ENCODE assay signal across 20 cellular contexts in the genomic region with DNA sequence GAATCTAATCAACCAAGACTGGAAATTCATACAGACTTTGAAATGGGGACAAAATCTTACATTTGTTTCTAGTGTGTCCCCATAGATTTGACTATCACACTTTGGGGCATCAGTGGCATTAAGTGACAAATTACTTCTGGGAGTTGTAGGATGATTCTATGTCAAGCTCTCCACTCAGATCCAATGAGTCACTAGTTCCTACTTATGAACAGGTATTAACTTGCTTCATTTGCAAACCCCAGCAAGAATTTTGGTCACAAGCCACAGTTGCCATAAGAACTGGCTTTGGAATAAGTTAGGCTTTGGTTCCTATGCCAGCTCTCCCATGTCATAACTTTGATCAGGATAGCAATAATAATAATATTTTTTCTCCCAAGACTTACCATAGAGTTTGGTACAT.
"Had no signal": no experiment of that assay in that cellular context is flagged by ENCODE, and none has a peak within 500 bp of the region (broad histone marks: within the 10 kb centered on the region; RNA-seq: fewer than 3 reads in every experiment).

No MANE protein-coding gene starts in this region.

- H3K27ac ChIP-seq: hepatocyte, left ventricle myocardium inferior, parathyroid adenoma, tibial nerve, vagina, WERI-Rb-1 had no signal

- H2AFZ ChIP-seq: hepatocyte, parathyroid adenoma had no signal

- H3K4me3 ChIP-seq: hepatocyte, left ventricle myocardium inferior, mucosa of descending colon, tibial nerve, vagina had no signal

- H3K36me3 ChIP-seq: left ventricle myocardium inferior, tibial nerve, vagina, WERI-Rb-1 had no signal

- DNase-seq: activated CD4-positive, alpha-beta memory T cell treated with anti-CD3 and anti-CD28 coated beads, Interleukin-2, amount 10 ng/mL, durations not matched to agents 7 days and 5 days; activated CD4-positive, alpha-beta T cell treated with anti-CD3 and anti-CD28 coated beads for 36 hours; activated gamma-delta T cell; activated T-cell treated with anti-CD3 and anti-CD28 coated beads, Interleukin-2, amount 50 U/mL, for 4 hours; dermis blood vessel endothelial cell; endodermal cell; kidney; left ventricle myocardium inferior; mucosa of descending colon; naive thymus-derived CD4-positive, alpha-beta T cell; retina; stimulated activated CD4-positive, alpha-beta T cell treated with anti-CD3 and anti-CD28 coated beads, Interleukin-2, amount 100 ng/mL, for 48 hours; WERI-Rb-1 had no signal

- H3K4me1 Mint-ChIP-seq: stimulated activated memory B cell treated with anti-CD40 and anti-IgM and Interleukin-4, amounts not matched to agents 10 μg/mL and 1 μg/mL and 100 μg/mL, for 72 hours had no signal

- H3K9ac ChIP-seq: parathyroid adenoma had no signal

- H3K4me2 ChIP-seq: hepatocyte had no signal

- H3K36me3 Mint-ChIP-seq: activated naive CD8-positive, alpha-beta T cell; memory B cell; naive thymus-derived CD4-positive, alpha-beta T cell; stimulated activated memory B cell treated with anti-CD40 and anti-IgM and Interleukin-4, amounts not matched to agents 10 μg/mL and 1 μg/mL and 100 μg/mL, for 72 hours had no signal

- H3K79me2 ChIP-seq: hepatocyte, parathyroid adenoma had no signal

- H3K27ac Mint-ChIP-seq: activated CD4-positive, alpha-beta memory T cell treated with anti-CD3 and anti-CD28 coated beads, Interleukin-2, amount 10 ng/mL, durations not matched to agents 7 days and 5 days; activated CD4-positive, alpha-beta T cell treated with anti-CD3 and anti-CD28 coated beads for 36 hours; endodermal cell; memory B cell; naive thymus-derived CD4-positive, alpha-beta T cell; stimulated activated memory B cell treated with anti-CD40 and anti-IgM and Interleukin-4, amounts not matched to agents 10 μg/mL and 1 μg/mL and 100 μg/mL, for 72 hours had no signal

- H3K4me3 Mint-ChIP-seq: activated CD4-positive, alpha-beta memory T cell treated with anti-CD3 and anti-CD28 coated beads, Interleukin-2, amount 10 ng/mL, durations not matched to agents 7 days and 5 days; activated CD4-positive, alpha-beta T cell treated with anti-CD3 and anti-CD28 coated beads for 36 hours; activated naive CD8-positive, alpha-beta T cell; activated T-cell treated with anti-CD3 and anti-CD28 coated beads, Interleukin-2, amount 50 U/mL, for 4 hours; endodermal cell; memory B cell; naive thymus-derived CD4-positive, alpha-beta T cell; stimulated activated memory B cell treated with anti-CD40 and anti-IgM and Interleukin-4, amounts not matched to agents 10 μg/mL and 1 μg/mL and 100 μg/mL, for 72 hours had no signal

- FAIRE-seq: kidney had no signal

- H3K4me1 ChIP-seq: parathyroid adenoma, tibial nerve had no signal

- ATAC-seq: mucosa of descending colon; naive thymus-derived CD4-positive, alpha-beta T cell; stimulated activated memory B cell treated with anti-CD40 and anti-IgM and Interleukin-4, amounts not matched to agents 10 μg/mL and 1 μg/mL and 100 μg/mL, for 72 hours had no signal

- H3K27me3 ChIP-seq: hepatocyte, tibial nerve, vagina had no signal

- H3K9me3 ChIP-seq: left ventricle myocardium inferior, mucosa of descending colon, tibial nerve, vagina had no signal

- H3K9me3 Mint-ChIP-seq: activated CD4-positive, alpha-beta memory T cell treated with anti-CD3 and anti-CD28 coated beads, Interleukin-2, amount 10 ng/mL, durations not matched to agents 7 days and 5 days; activated T-cell treated with anti-CD3 and anti-CD28 coated beads, Interleukin-2, amount 50 U/mL, for 4 hours; endodermal cell; memory B cell; naive thymus-derived CD4-positive, alpha-beta T cell; stimulated activated memory B cell treated with anti-CD40 and anti-IgM and Interleukin-4, amounts not matched to agents 10 μg/mL and 1 μg/mL and 100 μg/mL, for 72 hours had no signal

- H3K27me3 Mint-ChIP-seq: activated naive CD8-positive, alpha-beta T cell; memory B cell; stimulated activated memory B cell treated with anti-CD40 and anti-IgM and Interleukin-4, amounts not matched to agents 10 μg/mL and 1 μg/mL and 100 μg/mL, for 72 hours had no signal
